In the genomic region with DNA sequence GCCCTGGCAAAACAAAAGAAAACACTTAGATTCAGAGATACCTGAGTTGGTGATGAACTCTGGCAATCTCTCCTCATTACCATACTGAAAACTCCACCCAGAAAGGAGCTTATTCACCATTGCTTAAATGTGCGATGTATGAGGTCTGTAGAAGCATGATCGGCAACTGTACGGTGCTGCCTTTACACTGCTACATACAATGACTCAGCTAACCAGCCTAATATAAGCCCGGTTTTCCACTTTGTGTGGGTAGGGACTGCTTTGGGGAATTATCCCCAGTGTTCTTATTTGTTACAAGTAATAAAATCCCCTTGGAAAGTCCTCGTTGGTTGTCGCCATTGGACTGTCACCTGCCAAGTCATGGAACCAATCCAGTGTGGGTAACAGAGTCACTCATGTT, we compare ENCODE assay signal across 1 cellular context.
TF ChIP-seq lines count a peak whose summit lies in the region.

No MANE protein-coding gene starts in this region.

TF ChIP-seq in GM23338, 12 proteins besides CTCF, POLR2A, EP300 and RAD21 (continued from another document):
- TF ChIP-seq, protein P1, sequence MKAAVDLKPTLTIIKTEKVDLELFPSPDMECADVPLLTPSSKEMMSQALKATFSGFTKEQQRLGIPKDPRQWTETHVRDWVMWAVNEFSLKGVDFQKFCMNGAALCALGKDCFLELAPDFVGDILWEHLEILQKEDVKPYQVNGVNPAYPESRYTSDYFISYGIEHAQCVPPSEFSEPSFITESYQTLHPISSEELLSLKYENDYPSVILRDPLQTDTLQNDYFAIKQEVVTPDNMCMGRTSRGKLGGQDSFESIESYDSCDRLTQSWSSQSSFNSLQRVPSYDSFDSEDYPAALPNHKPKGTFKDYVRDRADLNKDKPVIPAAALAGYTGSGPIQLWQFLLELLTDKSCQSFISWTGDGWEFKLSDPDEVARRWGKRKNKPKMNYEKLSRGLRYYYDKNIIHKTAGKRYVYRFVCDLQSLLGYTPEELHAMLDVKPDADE (IDR thresholded peaks at IDR 0.05), result no peak
- no peak for TF ChIP-seq EZH2 (IDR thresholded peaks at IDR 0.05; ENCODE audit: low read depth, unreplicated experiment)
TF ChIP-seq in GM23338: peak in this region for 0.
